8 cellular contexts compared by ENCODE assay signal in the genomic region with DNA sequence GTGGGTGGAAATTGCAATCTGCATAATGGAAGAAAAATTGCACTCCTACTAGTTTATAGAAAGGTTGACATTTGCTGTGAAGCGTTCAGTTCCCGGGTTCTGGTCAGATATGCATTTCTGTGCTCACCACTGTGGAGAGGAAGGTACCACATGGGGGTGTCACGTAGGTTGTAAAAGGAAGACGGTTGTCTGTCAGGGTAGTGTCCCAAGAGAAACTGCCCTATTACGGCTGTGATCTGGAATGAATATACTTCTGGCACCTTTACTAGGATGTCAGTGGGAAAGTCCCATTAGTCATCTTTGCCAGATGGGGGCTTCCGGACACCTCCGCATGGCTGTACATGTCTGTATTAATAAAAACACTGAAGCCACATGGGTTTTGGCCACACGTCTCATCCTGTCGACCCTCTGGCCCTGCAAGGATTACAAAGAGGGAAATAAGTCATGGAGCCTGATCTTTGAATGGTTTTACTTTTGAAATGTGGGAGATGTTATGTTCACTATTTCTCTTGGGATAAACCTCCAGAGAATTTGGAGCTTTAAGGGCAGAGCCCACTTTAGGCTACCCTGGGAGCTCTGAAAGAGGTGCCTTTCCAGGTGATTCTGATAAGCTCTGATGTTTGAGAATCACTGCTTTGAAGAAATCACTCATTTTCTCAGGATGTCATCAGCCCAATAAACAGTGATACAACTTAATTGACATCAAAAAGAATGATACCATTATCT.
DNase-seq lines count a peak whose midpoint lies in the region; ATAC-seq lines count a peak whose summit lies in the region.

No MANE protein-coding gene starts in this region.

- H3K36me3 Mint-ChIP-seq in central memory CD8-positive, alpha-beta T cell (ENCODE audit: insufficient read depth) = no peaks in the 10 kb centered on the region

- peak overlapping the region; percentile 44 for H3K4me3 Mint-ChIP-seq in central memory CD8-positive, alpha-beta T cell

- peaks cover 17% of the 10 kb centered on the region for H3K4me1 Mint-ChIP-seq in central memory CD8-positive, alpha-beta T cell

- ATAC-seq in GM21576 (IDR thresholded peaks at IDR 0.05; ENCODE audit: unreplicated experiment) = peak; percentile 74
- peak; percentile 76 for ATAC-seq in central memory CD8-positive, alpha-beta T cell (replicated peaks; ENCODE audit: extremely low read depth, poor library complexity, severe bottlenecking)

- no peaks in the 10 kb centered on the region for H3K9me3 Mint-ChIP-seq in central memory CD8-positive, alpha-beta T cell

- no peaks in the 10 kb centered on the region for H3K27me3 Mint-ChIP-seq in central memory CD8-positive, alpha-beta T cell

- peak; percentile 76 for DNase-seq in ELR (ENCODE audit: low read depth)
- peak; percentile 6 for DNase-seq in LHCN-M2 (ENCODE audit: low read depth)
- no peak for DNase-seq in central memory CD8-positive, alpha-beta T cell (ENCODE audit: low spot score in 2 of 2)
- DNase-seq in NCI-H1092 (lab: John Stamatoyannopoulos, UW) = no peak
- DNase-seq in SIG-M5 treated with dmso at 0.1 percent for 504 hours (lab: John Stamatoyannopoulos, UW; ENCODE audit: unreplicated experiment) = no peak
- DNase-seq in NCI-H2029 treated with DMSO at 0.1 percent for 48 hours (lab: John Stamatoyannopoulos, UW) = no peak
- no peak for DNase-seq in AG08396 (ENCODE audit: low spot score)

- H3K27ac Mint-ChIP-seq in central memory CD8-positive, alpha-beta T cell (ENCODE audit: low read depth) = peak overlapping the region; percentile 53

Comparison
In these comparisons a context has a peak if more than half of its experiments do, and no peak if none do; other contexts are left out.
1. DNase-seq: peak in ELR (single experiment) and LHCN-M2 (single experiment); none in central memory CD8-positive, alpha-beta T cell (0 of 2), NCI-H1092 (single experiment), SIG-M5 treated with dmso at 0.1 percent for 504 hours (single experiment), NCI-H2029 treated with DMSO at 0.1 percent for 48 hours (single experiment) and AG08396 (single experiment).